Comparison of ENCODE assay signal across 7 cellular contexts in genomic region chrX:103940257-103940656, GRCh38. TPM values are rescaled to one million over a fixed set of nuclear protein-coding genes. Genes with fewer than 3 reads are reported as not detected.
A peak's percentile ranks its signal among the peaks of the same experiment; 100 is the strongest.
DNase-seq lines count a peak whose midpoint lies in the region; ATAC-seq and TF ChIP-seq lines count a peak whose summit lies in the region.
"Not testable (repeated sequence)": the region's sequence is repeated elsewhere in the genome, so short reads cannot be mapped to it uniquely, and the experiment has no call there.
"Had no signal": no experiment of that assay in that cellular context is flagged by ENCODE, and none has a peak within 500 bp of the region (broad histone marks: within the 10 kb centered on the region; RNA-seq: fewer than 3 reads in every experiment).

No MANE protein-coding gene starts in this region.

- not testable (repeated sequence) for H3K36me3 Mint-ChIP-seq in activated CD4-positive, alpha-beta T cell treated with anti-CD3 and anti-CD28 coated beads, Interleukin-2, amount 10 ng/mL, durations not matched to agents 24 days and 14 days (ENCODE audit: low read depth); activated T-cell treated with anti-CD3 and anti-CD28 coated beads, Interleukin-2, amount 50 U/mL, for 4 hours (ENCODE audit: insufficient read depth); activated naive CD8-positive, alpha-beta T cell treated with anti-CD3 and anti-CD28 coated beads for 36 hours

- not testable (repeated sequence) for H3K27me3 Mint-ChIP-seq in activated CD4-positive, alpha-beta T cell treated with anti-CD3 and anti-CD28 coated beads, Interleukin-2, amount 10 ng/mL, durations not matched to agents 24 days and 14 days; activated T-cell treated with anti-CD3 and anti-CD28 coated beads, Interleukin-2, amount 50 U/mL, for 4 hours (ENCODE audit: low read depth); activated naive CD8-positive, alpha-beta T cell treated with anti-CD3 and anti-CD28 coated beads for 36 hours

- H3K27ac Mint-ChIP-seq in activated CD4-positive, alpha-beta T cell treated with anti-CD3 and anti-CD28 coated beads, Interleukin-2, amount 10 ng/mL, durations not matched to agents 24 days and 14 days, result peak overlapping the region; percentile 29
- not testable (repeated sequence) for H3K27ac Mint-ChIP-seq in activated naive CD8-positive, alpha-beta T cell treated with anti-CD3 and anti-CD28 coated beads for 36 hours

- not testable (repeated sequence) for H3K4me3 ChIP-seq in GM12865 (ENCODE audit: low read depth, low read length)

- peak; percentile 31 for DNase-seq in GM12865 (ENCODE audit: low read depth)
- peak; percentile 9 for DNase-seq in M059J (ENCODE audit: low read depth)
- not testable (repeated sequence) for DNase-seq in activated CD4-positive, alpha-beta T cell treated with anti-CD3 and anti-CD28 coated beads, Interleukin-2, amount 10 ng/mL, durations not matched to agents 24 days and 14 days; activated T-cell treated with anti-CD3 and anti-CD28 coated beads, Interleukin-2, amount 50 U/mL, for 4 hours
- peak; percentile 6 for DNase-seq in activated naive CD8-positive, alpha-beta T cell treated with anti-CD3 and anti-CD28 coated beads for 36 hours
- DNase-seq in stimulated activated CD4-positive, alpha-beta T cell treated with anti-CD3 and anti-CD28 coated beads, Interleukin-4, amount 100 ng/mL, for 24 hours, result peak; percentile 7

- not testable (repeated sequence) for TF ChIP-seq CTCF in GM12865 (IDR thresholded peaks at IDR 0.05; ENCODE audit: insufficient read depth, low read depth, low read length, missing control alignments)

- peaks cover 30% of the 10 kb centered on the region for H3K4me1 Mint-ChIP-seq in activated CD4-positive, alpha-beta T cell treated with anti-CD3 and anti-CD28 coated beads, Interleukin-2, amount 10 ng/mL, durations not matched to agents 24 days and 14 days
- peaks cover 23% of the 10 kb centered on the region for H3K4me1 Mint-ChIP-seq in activated T-cell treated with anti-CD3 and anti-CD28 coated beads, Interleukin-2, amount 50 U/mL, for 4 hours (ENCODE audit: low read depth)
- H3K4me1 Mint-ChIP-seq in activated naive CD8-positive, alpha-beta T cell treated with anti-CD3 and anti-CD28 coated beads for 36 hours, result peaks cover 35% of the 10 kb centered on the region

- intact Hi-C loops in activated CD4-positive, alpha-beta T cell treated with anti-CD3 and anti-CD28 coated beads, Interleukin-2, amount 10 ng/mL, durations not matched to agents 24 days and 14 days (cut with micrococcal nuclease), result not testable (repeated sequence)

- H3K9me3 Mint-ChIP-seq in activated CD4-positive, alpha-beta T cell treated with anti-CD3 and anti-CD28 coated beads, Interleukin-2, amount 10 ng/mL, durations not matched to agents 24 days and 14 days; activated T-cell treated with anti-CD3 and anti-CD28 coated beads, Interleukin-2, amount 50 U/mL, for 4 hours; activated naive CD8-positive, alpha-beta T cell treated with anti-CD3 and anti-CD28 coated beads for 36 hours: not testable (repeated sequence)

- not testable (repeated sequence) for H3K4me3 Mint-ChIP-seq in activated CD4-positive, alpha-beta T cell treated with anti-CD3 and anti-CD28 coated beads, Interleukin-2, amount 10 ng/mL, durations not matched to agents 24 days and 14 days; activated T-cell treated with anti-CD3 and anti-CD28 coated beads, Interleukin-2, amount 50 U/mL, for 4 hours; activated naive CD8-positive, alpha-beta T cell treated with anti-CD3 and anti-CD28 coated beads for 36 hours

- peak; percentile 28 to 40 for ATAC-seq in activated T-cell treated with anti-CD3 and anti-CD28 coated beads, Interleukin-2, amount 50 U/mL, for 4 hours

RNA-seq across cellular contexts. Expression of gene TMSB15B, which starts 22.2 kb away (rescaled TPM):
- 27.8 and 34.3 TPM in 2 replicates for total RNA-seq in M059J (2014; rRNA removed; shearing (Covaris generic))
- total RNA-seq in activated CD4-positive, alpha-beta T cell treated with anti-CD3 and anti-CD28 coated beads, Interleukin-2, amount 10 ng/mL, durations not matched to agents 24 days and 14 days, result 7.3 and 8.7 TPM in 2 replicates
- 1 to 10 TPM; 4.4 to 6.4 (median 5.2) TPM for total RNA-seq in activated T-cell treated with anti-CD3 and anti-CD28 coated beads, Interleukin-2, amount 50 U/mL, for 4 hours
- total RNA-seq in activated naive CD8-positive, alpha-beta T cell treated with anti-CD3 and anti-CD28 coated beads for 36 hours, result 1 to 10 TPM; 7.3 to 8.0 TPM
- total RNA-seq: HT-29 had no signal
